ENCODE assay signal across 16 cellular contexts in the genomic region with DNA sequence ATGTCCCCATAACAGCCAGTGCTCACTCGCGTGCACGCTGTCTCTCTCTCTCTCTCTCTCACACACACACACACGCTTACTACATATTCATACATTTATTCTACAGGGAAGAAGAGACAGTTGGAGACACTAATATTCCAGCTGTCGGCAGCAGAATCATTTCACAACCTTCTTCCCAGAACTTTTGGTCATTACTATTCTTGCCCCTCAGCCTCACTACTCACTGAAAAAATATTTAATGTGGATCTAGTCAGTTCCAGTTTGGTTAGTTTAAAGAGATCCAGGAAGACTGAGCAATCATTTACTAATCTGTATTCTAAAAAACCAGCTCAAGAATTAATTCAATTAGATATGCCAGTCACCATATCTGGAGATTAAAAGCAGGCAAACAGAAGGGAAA.
DNase-seq lines count a peak whose midpoint lies in the region; ATAC-seq and TF ChIP-seq lines count a peak whose summit lies in the region.
"Had no signal": no experiment of that assay in that cellular context is flagged by ENCODE, and none has a peak within 500 bp of the region (broad histone marks: within the 10 kb centered on the region; RNA-seq: fewer than 3 reads in every experiment).

No MANE protein-coding gene starts in this region.

- no peak for TF ChIP-seq EP300 in gastroesophageal sphincter (IDR thresholded peaks at IDR 0.05)

- no peaks in the 10 kb centered on the region for H3K27me3 Mint-ChIP-seq in activated CD4-positive, alpha-beta memory T cell treated with anti-CD3 and anti-CD28 coated beads for 36 hours
- H3K27me3 Mint-ChIP-seq: IgD-negative memory B cell; natural killer cell treated with Interleukin-12 subunit alpha and Interleukin-12 subunit beta and Interleukin-15 and Interleukin-18, amount 100 ng/mL, for 72 hours; T-cell had no signal

- H3K36me3 ChIP-seq in ascending aorta (no peaks in the 10 kb centered on the region), gastroesophageal sphincter (no peaks in the 10 kb centered on the region), skeletal muscle satellite cell (ENCODE audit: insufficient read depth, low read length) (no peaks in the 10 kb centered on the region)

- H3K27ac ChIP-seq in ascending aorta (peak overlapping the region; percentile 20 to 60), gastroesophageal sphincter (no peak overlapping the region)

- H3K9me3 Mint-ChIP-seq in activated CD4-positive, alpha-beta memory T cell treated with anti-CD3 and anti-CD28 coated beads for 36 hours = no peaks in the 10 kb centered on the region
- H3K9me3 Mint-ChIP-seq: activated naive CD4-positive, alpha-beta T cell treated with anti-CD3 and anti-CD28 coated beads for 36 hours; IgD-negative memory B cell; natural killer cell treated with Interleukin-12 subunit alpha and Interleukin-12 subunit beta and Interleukin-15 and Interleukin-18, amount 100 ng/mL, for 72 hours; T-cell had no signal

- H3K27ac Mint-ChIP-seq in activated CD4-positive, alpha-beta memory T cell treated with anti-CD3 and anti-CD28 coated beads for 36 hours = no peak overlapping the region
- H3K27ac Mint-ChIP-seq: activated naive CD4-positive, alpha-beta T cell treated with anti-CD3 and anti-CD28 coated beads for 36 hours; IgD-negative memory B cell; natural killer cell treated with Interleukin-12 subunit alpha and Interleukin-12 subunit beta and Interleukin-15 and Interleukin-18, amount 100 ng/mL, for 72 hours; stimulated activated effector memory CD8-positive, alpha-beta T cell treated with anti-CD3 and anti-CD28 coated beads, Interleukin-12 subunit alpha, Interleukin-12 subunit beta, amount 100 ng/mL, for 72 hours; T-cell had no signal

- DNase-seq in GM04504 (ENCODE audit: low read depth) (peak; percentile 65), ascending aorta (ENCODE audit: low spot score in 2 of 2) (no peak)
- DNase-seq in stimulated activated CD8-positive, alpha-beta memory T cell treated with anti-CD3 and anti-CD28 coated beads, Interleukin-4, amount 100 ng/mL, for 48 hours = no peak
- no peak for DNase-seq in activated CD4-positive, alpha-beta memory T cell treated with anti-CD3 and anti-CD28 coated beads for 36 hours
- DNase-seq: activated CD4-positive, alpha-beta T cell treated with anti-CD3 and anti-CD28 coated beads, Interleukin-2, amount 50 U/mL, for 4 hours; activated naive CD4-positive, alpha-beta T cell treated with anti-CD3 and anti-CD28 coated beads for 36 hours; effector memory CD4-positive, alpha-beta T cell; NCI-H2029; T-cell had no signal

- H3K9me3 ChIP-seq in ascending aorta (no peaks in the 10 kb centered on the region), gastroesophageal sphincter (no peaks in the 10 kb centered on the region), skeletal muscle satellite cell (replicated peaks; ENCODE audit: low read length) (no peaks in the 10 kb centered on the region)

- no peak for TF ChIP-seq POLR2A in gastroesophageal sphincter (IDR thresholded peaks at IDR 0.05)

- H3K9ac ChIP-seq in skeletal muscle satellite cell (ENCODE audit: low read depth, low read length) = peak overlapping the region; percentile 74

- H3K36me3 Mint-ChIP-seq in activated CD4-positive, alpha-beta memory T cell treated with anti-CD3 and anti-CD28 coated beads for 36 hours = no peaks in the 10 kb centered on the region
- H3K36me3 Mint-ChIP-seq: natural killer cell treated with Interleukin-12 subunit alpha and Interleukin-12 subunit beta and Interleukin-15 and Interleukin-18, amount 100 ng/mL, for 72 hours; stimulated activated effector memory CD8-positive, alpha-beta T cell treated with anti-CD3 and anti-CD28 coated beads, Interleukin-12 subunit alpha, Interleukin-12 subunit beta, amount 100 ng/mL, for 72 hours; T-cell had no signal

- peak overlapping the region in 1 of 2 donors; percentile 19 for H3K4me3 ChIP-seq in ascending aorta
- no peak overlapping the region for H3K4me3 ChIP-seq in gastroesophageal sphincter
- H3K4me3 ChIP-seq in skeletal muscle satellite cell (ENCODE audit: low read length) = peak overlapping the region; percentile 31

- peak overlapping the region; percentile 76 for H3K4me2 ChIP-seq in skeletal muscle satellite cell (ENCODE audit: low read length)

- POLR2A ChIA-PET in activated CD4-positive, alpha-beta memory T cell treated with anti-CD3 and anti-CD28 coated beads for 36 hours (lab: Charles Lee) = no interaction called here

- intact Hi-C loops in ascending aorta (cut with DNase I) = loop anchor here (5.0 kb wide), 2 partner anchors 231 to 394 kb away; a partner anchor contains a TSS
- intact Hi-C loops in activated CD4-positive, alpha-beta memory T cell treated with anti-CD3 and anti-CD28 coated beads for 36 hours (cut with micrococcal nuclease) = no loop called here

- ATAC-seq in gastroesophageal sphincter (peak; percentile 72), HG02763 (IDR thresholded peaks at IDR 0.05; ENCODE audit: unreplicated experiment) (no peak), GM19035 (IDR thresholded peaks at IDR 0.05; ENCODE audit: unreplicated experiment) (no peak)
- ATAC-seq: natural killer cell treated with Interleukin-12 subunit alpha and Interleukin-12 subunit beta and Interleukin-15 and Interleukin-18, amount 100 ng/mL, for 72 hours; stimulated activated effector memory CD8-positive, alpha-beta T cell treated with anti-CD3 and anti-CD28 coated beads, Interleukin-12 subunit alpha, Interleukin-12 subunit beta, amount 100 ng/mL, for 72 hours; T-cell had no signal

- no peaks in the 10 kb centered on the region for H3K4me1 Mint-ChIP-seq in activated CD4-positive, alpha-beta memory T cell treated with anti-CD3 and anti-CD28 coated beads for 36 hours (ENCODE audit: low read depth)
- H3K4me1 Mint-ChIP-seq: IgD-negative memory B cell; stimulated activated effector memory CD8-positive, alpha-beta T cell treated with anti-CD3 and anti-CD28 coated beads, Interleukin-12 subunit alpha, Interleukin-12 subunit beta, amount 100 ng/mL, for 72 hours; T-cell had no signal

- no peak for TF ChIP-seq CTCF in ascending aorta (IDR thresholded peaks at IDR 0.05)
- TF ChIP-seq CTCF in gastroesophageal sphincter (IDR thresholded peaks at IDR 0.05) = no peak

- no peak overlapping the region for H3K4me3 Mint-ChIP-seq in activated CD4-positive, alpha-beta memory T cell treated with anti-CD3 and anti-CD28 coated beads for 36 hours
- H3K4me3 Mint-ChIP-seq: activated naive CD4-positive, alpha-beta T cell treated with anti-CD3 and anti-CD28 coated beads for 36 hours; IgD-negative memory B cell; natural killer cell treated with Interleukin-12 subunit alpha and Interleukin-12 subunit beta and Interleukin-15 and Interleukin-18, amount 100 ng/mL, for 72 hours; stimulated activated effector memory CD8-positive, alpha-beta T cell treated with anti-CD3 and anti-CD28 coated beads, Interleukin-12 subunit alpha, Interleukin-12 subunit beta, amount 100 ng/mL, for 72 hours; T-cell had no signal

- 75 to 81% methylated on average over 5 of the region's 5 CpGs for WGBS in gastroesophageal sphincter (ENCODE audit: low coverage in 1 of 2), 2 donors

- H3K4me1 ChIP-seq in ascending aorta = peaks cover 0 to 27% of the 10 kb centered on the region in 2 donors
- H3K4me1 ChIP-seq in gastroesophageal sphincter = peaks cover 0 to 20% (median 0%) of the 10 kb centered on the region in 3 donors
- peaks cover 47% of the 10 kb centered on the region for H3K4me1 ChIP-seq in skeletal muscle satellite cell (ENCODE audit: control insufficient read depth, insufficient read depth, low read length)

- CTCF ChIA-PET in activated CD4-positive, alpha-beta memory T cell treated with anti-CD3 and anti-CD28 coated beads for 36 hours (lab: Charles Lee) = no interaction called here

- no peaks in the 10 kb centered on the region for H3K27me3 ChIP-seq in ascending aorta
- no peaks in the 10 kb centered on the region for H3K27me3 ChIP-seq in gastroesophageal sphincter
- H3K27me3 ChIP-seq in skeletal muscle satellite cell (ENCODE audit: control insufficient read depth, insufficient read depth, low read length) = no peaks in the 10 kb centered on the region

Comparison
In these comparisons a context has a peak if more than half of its experiments do, and no peak if none do; other contexts are left out.
1. H3K27ac ChIP-seq: peak in ascending aorta (2 of 2); none in gastroesophageal sphincter (0 of 4).